20 cellular contexts compared by ENCODE assay signal in the genomic region with DNA sequence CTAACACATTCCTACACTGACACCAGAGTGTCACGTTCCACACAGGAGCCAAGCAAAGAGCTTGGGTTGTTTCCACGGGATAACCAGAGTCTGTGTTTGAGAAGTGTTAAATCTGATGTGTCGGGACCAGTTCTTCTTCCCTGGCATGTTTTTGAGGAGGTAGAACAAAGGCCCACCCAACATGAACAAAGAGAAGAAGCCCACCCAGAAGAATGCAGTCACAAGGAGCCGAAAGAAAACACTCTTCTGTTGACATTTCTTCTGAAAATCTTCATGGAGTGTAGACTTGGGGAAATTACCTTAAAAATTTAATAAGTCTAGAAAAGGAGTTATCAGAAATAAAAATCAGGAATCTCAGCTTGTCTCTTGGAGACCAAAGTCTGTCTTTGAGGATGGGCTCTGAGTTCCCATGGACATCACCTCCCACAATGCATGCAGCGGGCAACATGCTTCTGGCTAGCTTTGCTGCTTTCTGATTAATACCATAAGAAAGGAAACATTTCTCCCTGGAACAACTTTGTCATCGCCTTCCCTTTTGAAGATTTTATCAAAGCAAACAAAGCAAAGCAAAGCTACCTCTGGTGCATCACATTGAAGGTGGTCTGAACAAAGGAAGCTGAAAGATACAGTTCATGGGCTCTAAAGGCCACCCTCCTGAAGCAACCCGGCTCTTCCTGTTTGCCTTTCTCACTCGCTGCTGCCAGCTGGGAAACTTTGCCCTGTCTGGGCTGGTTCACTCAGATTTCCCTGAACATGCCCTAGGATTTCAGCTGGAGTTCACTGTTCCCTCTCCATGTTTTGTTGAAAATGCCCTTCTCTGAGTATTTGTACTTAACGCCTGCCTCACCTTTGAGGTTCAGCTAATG.
DNase-seq lines count a peak whose midpoint lies in the region; ATAC-seq, FAIRE-seq and TF ChIP-seq lines count a peak whose summit lies in the region.
"Had no signal": no experiment of that assay in that cellular context is flagged by ENCODE, and none has a peak within 500 bp of the region (broad histone marks: within the 10 kb centered on the region; RNA-seq: fewer than 3 reads in every experiment).

No MANE protein-coding gene starts in this region.

- H3K36me3 ChIP-seq in right atrium auricular region (no peaks in the 10 kb centered on the region), bronchial epithelial cell (ENCODE audit: control insufficient read depth, insufficient read depth, low read length) (no peaks in the 10 kb centered on the region), liver (ENCODE audit: control insufficient read depth in 4 of 4, insufficient read depth in 3 of 4, low read depth in 1 of 4, low read length in 3 of 4) (no peaks in the 10 kb centered on the region), thoracic aorta (no peaks in the 10 kb centered on the region), HAP-1 (replicated peaks) (no peaks in the 10 kb centered on the region)

- H3K9ac ChIP-seq in liver (ENCODE audit: low read depth in 1 of 2, low read length in 2 of 2), result no peak overlapping the region

- 61% methylated on average over 9 of the region's 9 CpGs for WGBS in liver

- FAIRE-seq in bronchial epithelial cell (lab: Jason Lieb, UNC), result no peak
- FAIRE-seq: G401.6, H54, RCC 7860 had no signal

- in situ Hi-C loops in HAP-1 (cut with MboI; ENCODE audit: low sequenced_read_pairs), result no loop called here

- H3K4me3 ChIP-seq in right atrium auricular region, result no peak overlapping the region
- no peak overlapping the region for H3K4me3 ChIP-seq in bronchial epithelial cell (ENCODE audit: low read depth, low read length)
- no peak overlapping the region for H3K4me3 ChIP-seq in liver (ENCODE audit: low read depth in 1 of 3, low read length in 3 of 3)
- no peak overlapping the region for H3K4me3 ChIP-seq in thoracic aorta
- no peak overlapping the region for H3K4me3 ChIP-seq in HAP-1

- intact Hi-C loops in Right ventricle myocardium superior (cut with DNase I), result no loop called here

- H3K27me3 ChIP-seq in right atrium auricular region (no peaks in the 10 kb centered on the region), bronchial epithelial cell (ENCODE audit: control insufficient read depth, insufficient read depth, low read length) (no peaks in the 10 kb centered on the region), liver (ENCODE audit: control insufficient read depth in 4 of 4, insufficient read depth in 4 of 4, low read length in 3 of 4) (no peaks in the 10 kb centered on the region), thoracic aorta (replicated peaks; ENCODE audit: insufficient read depth) (no peaks in the 10 kb centered on the region), HAP-1 (ENCODE audit: low read depth) (no peaks in the 10 kb centered on the region)

- DNase-seq in Right ventricle myocardium superior, result no peak
- DNase-seq in right atrium auricular region (ENCODE audit: low spot score), result no peak
- DNase-seq in bronchial epithelial cell (ENCODE audit: low read depth), result peak; percentile 2
- no peak for DNase-seq in thoracic aorta (ENCODE audit: low spot score)
- DNase-seq in NCI-H1105 treated with DMSO at 0.1 percent for 48 hours (lab: John Stamatoyannopoulos, UW), result no peak
- DNase-seq in activated CD4-positive, alpha-beta T cell treated with anti-CD3 and anti-CD28 coated beads, Interleukin-2, amount 50 U/mL, for 1 hour, result no peak
- no peak for DNase-seq in HAP-1 (ENCODE audit: low spot score in 2 of 2)
- DNase-seq: 8988T, HFFc6, KBM-7, NCI-H1092 treated with DMSO at 0.1 percent for 48 hours, NCI-H2029 treated with DMSO at 0.1 percent for 48 hours, NCI-H345, NCI-H524, NCI-H774 had no signal

- no peaks in the 10 kb centered on the region for H3K9me3 ChIP-seq in right atrium auricular region
- no peaks in the 10 kb centered on the region for H3K9me3 ChIP-seq in liver (ENCODE audit: control insufficient read depth in 4 of 4, low read length in 3 of 4)
- no peaks in the 10 kb centered on the region for H3K9me3 ChIP-seq in thoracic aorta
- H3K9me3 ChIP-seq in HAP-1, result no peaks in the 10 kb centered on the region

- TF ChIP-seq CTCF in right atrium auricular region (IDR thresholded peaks at IDR 0.05), result no peak
- no peak for TF ChIP-seq CTCF in bronchial epithelial cell (IDR thresholded peaks at IDR 0.05; ENCODE audit: insufficient read depth, low read length, severe bottlenecking)
- TF ChIP-seq CTCF in liver (IDR thresholded peaks at IDR 0.05; ENCODE audit: low read depth, low read length, missing input control), result no peak
- no peak for TF ChIP-seq CTCF in thoracic aorta (IDR thresholded peaks at IDR 0.05)

- H3K27ac ChIP-seq in right atrium auricular region (peak overlapping the region in 1 of 2 donors; percentile 35), liver (ENCODE audit: low read depth in 1 of 2, low read length in 2 of 2) (no peak overlapping the region), thoracic aorta (peak overlapping the region; percentile 5 to 10)
- H3K27ac ChIP-seq: HL-60 had no signal

- H3K4me1 ChIP-seq in right atrium auricular region, result peaks cover 0 to 9% of the 10 kb centered on the region in 2 donors
- peaks cover 0 to 20% (median 5%) of the 10 kb centered on the region in 4 donors for H3K4me1 ChIP-seq in liver (ENCODE audit: control insufficient read depth in 4 of 4, insufficient read depth in 4 of 4, low read length in 3 of 4)
- H3K4me1 ChIP-seq in thoracic aorta (ENCODE audit: control insufficient read depth in 1 of 2, low read depth in 2 of 2), result peaks cover 0 to 8% of the 10 kb centered on the region in 2 donors
- no peaks in the 10 kb centered on the region for H3K4me1 ChIP-seq in HAP-1

- ATAC-seq in Right ventricle myocardium superior (ENCODE audit: poor library complexity) (peak; percentile 12), thoracic aorta (ENCODE audit: insufficient number of reproducible peaks, low FRiP score, low read depth) (no peak)

- peak; percentile 9 to 15 for TF ChIP-seq RAD21 in liver (IDR thresholded peaks at IDR 0.05)

TF ChIP-seq in liver, 16 proteins besides CTCF, POLR2A, EP300 and RAD21:
- TF ChIP-seq JUND (IDR thresholded peaks at IDR 0.05), result no peak
- TF ChIP-seq GABPA (IDR thresholded peaks at IDR 0.05 in 1 of 2, conservative IDR thresholded peaks at IDR 0.05 in 1 of 2), result no peak
- TF ChIP-seq NR2F2 (IDR thresholded peaks at IDR 0.05), result no peak
- no peak for TF ChIP-seq TAF1 (conservative IDR thresholded peaks at IDR 0.05)
- TF ChIP-seq, protein P1, sequence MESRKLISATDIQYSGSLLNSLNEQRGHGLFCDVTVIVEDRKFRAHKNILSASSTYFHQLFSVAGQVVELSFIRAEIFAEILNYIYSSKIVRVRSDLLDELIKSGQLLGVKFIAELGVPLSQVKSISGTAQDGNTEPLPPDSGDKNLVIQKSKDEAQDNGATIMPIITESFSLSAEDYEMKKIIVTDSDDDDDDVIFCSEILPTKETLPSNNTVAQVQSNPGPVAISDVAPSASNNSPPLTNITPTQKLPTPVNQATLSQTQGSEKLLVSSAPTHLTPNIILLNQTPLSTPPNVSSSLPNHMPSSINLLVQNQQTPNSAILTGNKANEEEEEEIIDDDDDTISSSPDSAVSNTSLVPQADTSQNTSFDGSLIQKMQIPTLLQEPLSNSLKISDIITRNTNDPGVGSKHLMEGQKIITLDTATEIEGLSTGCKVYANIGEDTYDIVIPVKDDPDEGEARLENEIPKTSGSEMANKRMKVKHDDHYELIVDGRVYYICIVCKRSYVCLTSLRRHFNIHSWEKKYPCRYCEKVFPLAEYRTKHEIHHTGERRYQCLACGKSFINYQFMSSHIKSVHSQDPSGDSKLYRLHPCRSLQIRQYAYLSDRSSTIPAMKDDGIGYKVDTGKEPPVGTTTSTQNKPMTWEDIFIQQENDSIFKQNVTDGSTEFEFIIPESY (IDR thresholded peaks at IDR 0.05), result no peak
- peak; percentile 56 for TF ChIP-seq SP1 (IDR thresholded peaks at IDR 0.05)
- TF ChIP-seq RXRA (IDR thresholded peaks at IDR 0.05), result peak; percentile 23 to 65
- TF ChIP-seq, protein P2, sequence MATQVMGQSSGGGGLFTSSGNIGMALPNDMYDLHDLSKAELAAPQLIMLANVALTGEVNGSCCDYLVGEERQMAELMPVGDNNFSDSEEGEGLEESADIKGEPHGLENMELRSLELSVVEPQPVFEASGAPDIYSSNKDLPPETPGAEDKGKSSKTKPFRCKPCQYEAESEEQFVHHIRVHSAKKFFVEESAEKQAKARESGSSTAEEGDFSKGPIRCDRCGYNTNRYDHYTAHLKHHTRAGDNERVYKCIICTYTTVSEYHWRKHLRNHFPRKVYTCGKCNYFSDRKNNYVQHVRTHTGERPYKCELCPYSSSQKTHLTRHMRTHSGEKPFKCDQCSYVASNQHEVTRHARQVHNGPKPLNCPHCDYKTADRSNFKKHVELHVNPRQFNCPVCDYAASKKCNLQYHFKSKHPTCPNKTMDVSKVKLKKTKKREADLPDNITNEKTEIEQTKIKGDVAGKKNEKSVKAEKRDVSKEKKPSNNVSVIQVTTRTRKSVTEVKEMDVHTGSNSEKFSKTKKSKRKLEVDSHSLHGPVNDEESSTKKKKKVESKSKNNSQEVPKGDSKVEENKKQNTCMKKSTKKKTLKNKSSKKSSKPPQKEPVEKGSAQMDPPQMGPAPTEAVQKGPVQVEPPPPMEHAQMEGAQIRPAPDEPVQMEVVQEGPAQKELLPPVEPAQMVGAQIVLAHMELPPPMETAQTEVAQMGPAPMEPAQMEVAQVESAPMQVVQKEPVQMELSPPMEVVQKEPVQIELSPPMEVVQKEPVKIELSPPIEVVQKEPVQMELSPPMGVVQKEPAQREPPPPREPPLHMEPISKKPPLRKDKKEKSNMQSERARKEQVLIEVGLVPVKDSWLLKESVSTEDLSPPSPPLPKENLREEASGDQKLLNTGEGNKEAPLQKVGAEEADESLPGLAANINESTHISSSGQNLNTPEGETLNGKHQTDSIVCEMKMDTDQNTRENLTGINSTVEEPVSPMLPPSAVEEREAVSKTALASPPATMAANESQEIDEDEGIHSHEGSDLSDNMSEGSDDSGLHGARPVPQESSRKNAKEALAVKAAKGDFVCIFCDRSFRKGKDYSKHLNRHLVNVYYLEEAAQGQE (IDR thresholded peaks at IDR 0.05), result no peak
- TF ChIP-seq FOXA2 (IDR thresholded peaks at IDR 0.05), result no peak
- TF ChIP-seq HNF4G (IDR thresholded peaks at IDR 0.05), result no peak
- peak; percentile 23 for TF ChIP-seq YY1 (IDR thresholded peaks at IDR 0.05)
- TF ChIP-seq, protein P3, sequence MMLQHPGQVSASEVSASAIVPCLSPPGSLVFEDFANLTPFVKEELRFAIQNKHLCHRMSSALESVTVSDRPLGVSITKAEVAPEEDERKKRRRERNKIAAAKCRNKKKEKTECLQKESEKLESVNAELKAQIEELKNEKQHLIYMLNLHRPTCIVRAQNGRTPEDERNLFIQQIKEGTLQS (IDR thresholded peaks at IDR 0.05), result no peak
- TF ChIP-seq, protein P4, sequence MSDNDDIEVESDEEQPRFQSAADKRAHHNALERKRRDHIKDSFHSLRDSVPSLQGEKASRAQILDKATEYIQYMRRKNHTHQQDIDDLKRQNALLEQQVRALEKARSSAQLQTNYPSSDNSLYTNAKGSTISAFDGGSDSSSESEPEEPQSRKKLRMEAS (IDR thresholded peaks at IDR 0.05), result peak; percentile 39
- TF ChIP-seq FOXA1 (IDR thresholded peaks at IDR 0.05), result no peak
- no peak for TF ChIP-seq EGR1 (IDR thresholded peaks at IDR 0.05; ENCODE audit: low read depth in 2 of 2)
- peak; percentile 64 to 77 for TF ChIP-seq HNF4A (conservative IDR thresholded peaks at IDR 0.05)
TF ChIP-seq in liver: peak in this region for 5.

Comparison
In these comparisons a context has a peak if more than half of its experiments do, and no peak if none do; other contexts are left out.
1. H3K27ac ChIP-seq: peak in thoracic aorta (2 of 2); none in liver (0 of 2).